17 cellular contexts compared by ENCODE assay signal in the genomic region with DNA sequence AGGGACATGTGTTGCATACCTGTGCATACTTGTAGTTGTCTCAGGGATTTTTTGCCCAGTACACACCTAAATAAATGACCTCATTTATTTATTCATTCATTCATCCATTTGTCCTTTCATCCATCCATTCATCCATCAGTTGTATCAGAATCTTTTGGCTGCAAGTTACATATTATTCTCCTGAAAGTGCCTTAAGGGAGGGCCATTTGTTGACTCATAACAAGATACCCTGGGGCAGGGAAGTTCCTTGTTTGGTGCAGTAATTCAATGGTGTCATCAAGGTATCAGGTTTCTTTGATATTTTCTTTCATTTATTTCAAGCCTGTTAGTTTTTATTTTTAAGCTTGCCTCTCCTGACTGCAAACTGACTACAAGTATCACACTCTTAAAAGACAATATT.
DNase-seq lines count a peak whose midpoint lies in the region; ATAC-seq and TF ChIP-seq lines count a peak whose summit lies in the region.
"Had no signal": no experiment of that assay in that cellular context is flagged by ENCODE, and none has a peak within 500 bp of the region (broad histone marks: within the 10 kb centered on the region; RNA-seq: fewer than 3 reads in every experiment).

No MANE protein-coding gene starts in this region.

- no peaks in the 10 kb centered on the region for H3K9me3 ChIP-seq in RWPE2 (ENCODE audit: severe bottlenecking)
- H3K9me3 ChIP-seq: Caco-2, gastrocnemius medialis had no signal

- no peak overlapping the region for H3K4me3 ChIP-seq in RWPE2 (ENCODE audit: severe bottlenecking)
- H3K4me3 ChIP-seq: gastrocnemius medialis had no signal

- peaks cover 10% of the 10 kb centered on the region for H3K4me1 ChIP-seq in RWPE2 (ENCODE audit: insufficient read depth, poor library complexity, severe bottlenecking)
- H3K4me1 ChIP-seq: Caco-2, gastrocnemius medialis had no signal

- CTCF ChIA-PET in activated CD4-positive, alpha-beta T cell treated with anti-CD3 and anti-CD28 coated beads, Interleukin-2, amount 10 ng/mL, durations not matched to agents 7 days and 5 days (lab: Charles Lee), result no interaction called here

- no peaks in the 10 kb centered on the region for H3K9me3 Mint-ChIP-seq in activated CD4-positive, alpha-beta T cell treated with anti-CD3 and anti-CD28 coated beads, Interleukin-2, amount 10 ng/mL, durations not matched to agents 7 days and 5 days
- H3K9me3 Mint-ChIP-seq: activated T-helper 17 cell treated with anti-CD3 and anti-CD28 coated beads, Interleukin-2, amount 50 U/mL, for 72 hours had no signal

- H3K27ac Mint-ChIP-seq in activated CD4-positive, alpha-beta T cell treated with anti-CD3 and anti-CD28 coated beads, Interleukin-2, amount 10 ng/mL, durations not matched to agents 7 days and 5 days, result no peak overlapping the region
- H3K27ac Mint-ChIP-seq: activated T-helper 17 cell treated with anti-CD3 and anti-CD28 coated beads, Interleukin-2, amount 50 U/mL, for 72 hours had no signal

- H3K27me3 Mint-ChIP-seq in activated CD4-positive, alpha-beta T cell treated with anti-CD3 and anti-CD28 coated beads, Interleukin-2, amount 10 ng/mL, durations not matched to agents 7 days and 5 days, result no peaks in the 10 kb centered on the region
- H3K27me3 Mint-ChIP-seq: activated T-helper 17 cell treated with anti-CD3 and anti-CD28 coated beads, Interleukin-2, amount 50 U/mL, for 72 hours had no signal

- H3K27ac ChIP-seq in RWPE2 (ENCODE audit: poor library complexity, severe bottlenecking), result peak overlapping the region; percentile 32
- H3K27ac ChIP-seq: gastrocnemius medialis had no signal

- H3K36me3 ChIP-seq in RWPE2 (ENCODE audit: low read depth), result no peaks in the 10 kb centered on the region
- H3K36me3 ChIP-seq: gastrocnemius medialis had no signal

- no peak for TF ChIP-seq CTCF in RWPE2 (IDR thresholded peaks at IDR 0.05; ENCODE audit: poor library complexity, severe bottlenecking)

- intact Hi-C loops in posterior vena cava (cut with DNase I), result no loop called here

- no peaks in the 10 kb centered on the region for H3K27me3 ChIP-seq in RWPE2 (ENCODE audit: insufficient read depth, poor library complexity, severe bottlenecking)
- H3K27me3 ChIP-seq: gastrocnemius medialis had no signal

- H3K4me1 Mint-ChIP-seq in activated CD4-positive, alpha-beta T cell treated with anti-CD3 and anti-CD28 coated beads, Interleukin-2, amount 10 ng/mL, durations not matched to agents 7 days and 5 days, result no peaks in the 10 kb centered on the region
- H3K4me1 Mint-ChIP-seq: activated T-helper 17 cell treated with anti-CD3 and anti-CD28 coated beads, Interleukin-2, amount 50 U/mL, for 72 hours had no signal

- ATAC-seq in RWPE2 (ENCODE audit: low read depth), result peak; percentile 92
- no peak for ATAC-seq in GM21619 (IDR thresholded peaks at IDR 0.05; ENCODE audit: unreplicated experiment)
- ATAC-seq: activated T-helper 17 cell treated with anti-CD3 and anti-CD28 coated beads, Interleukin-2, amount 50 U/mL, for 72 hours; gastrocnemius medialis; left ventricle myocardium superior had no signal

- POLR2A ChIA-PET in activated CD4-positive, alpha-beta T cell treated with anti-CD3 and anti-CD28 coated beads, Interleukin-2, amount 10 ng/mL, durations not matched to agents 7 days and 5 days (lab: Charles Lee), result no interaction called here

- DNase-seq in COLO829 (ENCODE audit: low spot score) (peak; percentile 28), HS-5 (ENCODE audit: low read depth) (peak; percentile 16), RWPE2 (ENCODE audit: low spot score) (no peak), glomerular visceral epithelial cell (ENCODE audit: extremely low spot score) (peak; percentile 20), posterior vena cava (ENCODE audit: low spot score) (no peak), pons (ENCODE audit: low spot score) (no peak)
- DNase-seq in activated CD4-positive, alpha-beta T cell treated with anti-CD3 and anti-CD28 coated beads, Interleukin-2, amount 10 ng/mL, durations not matched to agents 7 days and 5 days, result no peak
- DNase-seq: activated CD4-positive, alpha-beta T cell treated with anti-CD3 and anti-CD28 coated beads for 48 hours; Caco-2; central memory CD4-positive, alpha-beta T cell; gastrocnemius medialis; left ventricle myocardium superior; NCI-H774; nucleus accumbens; stimulated activated naive CD4-positive, alpha-beta T cell had no signal

- H3K36me3 Mint-ChIP-seq in activated CD4-positive, alpha-beta T cell treated with anti-CD3 and anti-CD28 coated beads, Interleukin-2, amount 10 ng/mL, durations not matched to agents 7 days and 5 days (ENCODE audit: low read depth), result no peaks in the 10 kb centered on the region

- no peak overlapping the region for H3K4me3 Mint-ChIP-seq in activated CD4-positive, alpha-beta T cell treated with anti-CD3 and anti-CD28 coated beads, Interleukin-2, amount 10 ng/mL, durations not matched to agents 7 days and 5 days
- H3K4me3 Mint-ChIP-seq: activated T-helper 17 cell treated with anti-CD3 and anti-CD28 coated beads, Interleukin-2, amount 50 U/mL, for 72 hours had no signal

Comparison
In these comparisons a context has a peak if more than half of its experiments do, and no peak if none do; other contexts are left out.
1. DNase-seq: peak in COLO829 (single experiment), HS-5 (single experiment) and glomerular visceral epithelial cell (single experiment); none in RWPE2 (single experiment), posterior vena cava (single experiment), activated CD4-positive, alpha-beta T cell treated with anti-CD3 and anti-CD28 coated beads, Interleukin-2, amount 10 ng/mL, durations not matched to agents 7 days and 5 days (single experiment) and pons (single experiment).